Comparison of ENCODE assay signal across 13 cellular contexts in genomic region chr16:69410285-69410990, GRCh38. TPM values are rescaled to one million over a fixed set of nuclear protein-coding genes. Genes with fewer than 3 reads are reported as not detected.
DNase-seq lines count a peak whose midpoint lies in the region; ATAC-seq and TF ChIP-seq lines count a peak whose summit lies in the region.
"Had no signal": no experiment of that assay in that cellular context is flagged by ENCODE, and none has a peak within 500 bp of the region (broad histone marks: within the 10 kb centered on the region; RNA-seq: fewer than 3 reads in every experiment).

No MANE protein-coding gene starts in this region.

- peaks cover 18% of the 10 kb centered on the region for H3K4me1 Mint-ChIP-seq in activated CD8-positive, alpha-beta memory T cell treated with anti-CD3 and anti-CD28 coated beads, Interleukin-2, amount 10 ng/mL, durations not matched to agents 7 days and 5 days

- H3K27ac Mint-ChIP-seq in activated CD8-positive, alpha-beta memory T cell treated with anti-CD3 and anti-CD28 coated beads, Interleukin-2, amount 10 ng/mL, durations not matched to agents 7 days and 5 days, result peak overlapping the region; percentile 72

- peaks cover 1% of the 10 kb centered on the region for H3K36me3 Mint-ChIP-seq in activated CD8-positive, alpha-beta memory T cell treated with anti-CD3 and anti-CD28 coated beads, Interleukin-2, amount 10 ng/mL, durations not matched to agents 7 days and 5 days

- no peaks in the 10 kb centered on the region for H3K9me3 Mint-ChIP-seq in activated CD8-positive, alpha-beta memory T cell treated with anti-CD3 and anti-CD28 coated beads, Interleukin-2, amount 10 ng/mL, durations not matched to agents 7 days and 5 days (ENCODE audit: low read depth)

- no peak for ATAC-seq in activated CD8-positive, alpha-beta memory T cell treated with anti-CD3 and anti-CD28 coated beads, Interleukin-2, amount 10 ng/mL, durations not matched to agents 7 days and 5 days

- no peak for TF ChIP-seq POLR2A in erythroblast (IDR thresholded peaks at IDR 0.05; ENCODE audit: low read length)

- H3K9me3 ChIP-seq in ascending aorta (no peaks in the 10 kb centered on the region), thymus (ENCODE audit: control insufficient read depth) (no peaks in the 10 kb centered on the region)
- H3K9me3 ChIP-seq: SJCRH30, tibial artery had no signal

- H3K4me3 ChIP-seq in ascending aorta, result no peak overlapping the region
- H3K4me3 ChIP-seq in thymus (ENCODE audit: low read length), result no peak overlapping the region
- H3K4me3 ChIP-seq: SJCRH30, tibial artery had no signal

- intact Hi-C loops in ascending aorta (cut with DNase I), result no loop called here

- H3K27ac ChIP-seq in ascending aorta (peak overlapping the region; percentile 2 to 61), thymus (ENCODE audit: low read depth) (peak overlapping the region; percentile 53)
- H3K27ac ChIP-seq: SJCRH30, tibial artery had no signal

- H3K4me1 ChIP-seq in ascending aorta, result peaks cover 0 to 4% of the 10 kb centered on the region in 2 donors
- H3K4me1 ChIP-seq in thymus (ENCODE audit: control insufficient read depth, insufficient read depth, low read length), result no peaks in the 10 kb centered on the region

- no peaks in the 10 kb centered on the region for H3K27me3 ChIP-seq in ascending aorta
- no peaks in the 10 kb centered on the region for H3K27me3 ChIP-seq in thymus (ENCODE audit: control insufficient read depth, insufficient read depth)
- H3K27me3 ChIP-seq: SJCRH30, tibial artery had no signal

- no peak overlapping the region for H3K4me3 Mint-ChIP-seq in activated CD8-positive, alpha-beta memory T cell treated with anti-CD3 and anti-CD28 coated beads, Interleukin-2, amount 10 ng/mL, durations not matched to agents 7 days and 5 days

- 90% methylated on average over 6 of the region's 6 CpGs for WGBS in thymus

- H3K36me3 ChIP-seq in ascending aorta, result no peaks in the 10 kb centered on the region
- H3K36me3 ChIP-seq in thymus (ENCODE audit: control insufficient read depth, insufficient read depth), result no peaks in the 10 kb centered on the region
- H3K36me3 ChIP-seq: SJCRH30, tibial artery had no signal

- no peaks in the 10 kb centered on the region for H3K27me3 Mint-ChIP-seq in activated CD8-positive, alpha-beta memory T cell treated with anti-CD3 and anti-CD28 coated beads, Interleukin-2, amount 10 ng/mL, durations not matched to agents 7 days and 5 days

- no peak for DNase-seq in activated CD8-positive, alpha-beta memory T cell treated with anti-CD3 and anti-CD28 coated beads, Interleukin-2, amount 10 ng/mL, durations not matched to agents 7 days and 5 days
- no peak for DNase-seq in activated CD8-positive, alpha-beta memory T cell treated with anti-CD3 and anti-CD28 coated beads for 24 hours
- DNase-seq in ascending aorta (ENCODE audit: low spot score in 2 of 2), result peak in 1 of 2 donors; percentile 12
- peak; percentile 84 for DNase-seq in iris pigment epithelial cell (ENCODE audit: low read depth)
- no peak for DNase-seq in NCI-H187 treated with DMSO at 0.1 percent for 48 hours (lab: John Stamatoyannopoulos, UW)
- no peak for DNase-seq in NCI-H510A treated with DMSO at 0.1 percent for 48 hours (lab: John Stamatoyannopoulos, UW)
- DNase-seq in erythroblast (lab: John Stamatoyannopoulos, UW), result no peak
- DNase-seq: NCI-H446; SJCRH30; stimulated activated CD4-positive, alpha-beta T cell treated with anti-CD3 and anti-CD28 coated beads, Interleukin-4, amount 100 ng/mL, for 24 hours; tibial artery had no signal

- no peak for TF ChIP-seq CTCF in ascending aorta (IDR thresholded peaks at IDR 0.05)

- CTCF ChIA-PET in activated CD8-positive, alpha-beta memory T cell treated with anti-CD3 and anti-CD28 coated beads, Interleukin-2, amount 10 ng/mL, durations not matched to agents 7 days and 5 days (lab: Charles Lee), result interaction anchor here (0.6 to 1.1 kb wide), 2 partner anchors 14 to 120 kb away, joined by 3 to 6 read pairs; no protein-coding TSS in a partner anchor

RNA-seq across cellular contexts. Expression of gene CYB5B, which starts 14.0 kb away (rescaled TPM):
- total RNA-seq in activated CD8-positive, alpha-beta memory T cell treated with anti-CD3 and anti-CD28 coated beads, Interleukin-2, amount 10 ng/mL, durations not matched to agents 7 days and 5 days, result 100 to 1,000 TPM; 149 to 189 TPM
- 19.2 TPM for total RNA-seq in ascending aorta
- polyA plus RNA-seq in thymus, result 64.8 TPM

RNA-seq across cellular contexts. Expression of gene TERF2, which starts 24.6 kb away (rescaled TPM):
- 10 to 100 TPM; 48.7 to 58.2 TPM for total RNA-seq in activated CD8-positive, alpha-beta memory T cell treated with anti-CD3 and anti-CD28 coated beads, Interleukin-2, amount 10 ng/mL, durations not matched to agents 7 days and 5 days
- total RNA-seq in ascending aorta, result 22.6 TPM
- polyA plus RNA-seq in thymus, result 16.0 TPM

RNA-seq across cellular contexts. Expression of gene TMED6, which starts 58.9 kb away (rescaled TPM):
- total RNA-seq in activated CD8-positive, alpha-beta memory T cell treated with anti-CD3 and anti-CD28 coated beads, Interleukin-2, amount 10 ng/mL, durations not matched to agents 7 days and 5 days, result 1 to 10 TPM; 1.5 TPM
- not detected for total RNA-seq in ascending aorta
- polyA plus RNA-seq in thymus, result 1.2 TPM
- total RNA-seq: SJCRH30 had no signal
- polyA plus RNA-seq: neural cell had no signal
